ENCODE assay signal across 1 cellular context in genomic region chr20:46126440-46127056, GRCh38.
TF ChIP-seq lines count a peak whose summit lies in the region.

No MANE protein-coding gene starts in this region.

TF ChIP-seq in HepG2, 621 proteins besides CTCF, POLR2A, EP300 and RAD21 (continued from another document):
- TF ChIP-seq, protein P1, sequence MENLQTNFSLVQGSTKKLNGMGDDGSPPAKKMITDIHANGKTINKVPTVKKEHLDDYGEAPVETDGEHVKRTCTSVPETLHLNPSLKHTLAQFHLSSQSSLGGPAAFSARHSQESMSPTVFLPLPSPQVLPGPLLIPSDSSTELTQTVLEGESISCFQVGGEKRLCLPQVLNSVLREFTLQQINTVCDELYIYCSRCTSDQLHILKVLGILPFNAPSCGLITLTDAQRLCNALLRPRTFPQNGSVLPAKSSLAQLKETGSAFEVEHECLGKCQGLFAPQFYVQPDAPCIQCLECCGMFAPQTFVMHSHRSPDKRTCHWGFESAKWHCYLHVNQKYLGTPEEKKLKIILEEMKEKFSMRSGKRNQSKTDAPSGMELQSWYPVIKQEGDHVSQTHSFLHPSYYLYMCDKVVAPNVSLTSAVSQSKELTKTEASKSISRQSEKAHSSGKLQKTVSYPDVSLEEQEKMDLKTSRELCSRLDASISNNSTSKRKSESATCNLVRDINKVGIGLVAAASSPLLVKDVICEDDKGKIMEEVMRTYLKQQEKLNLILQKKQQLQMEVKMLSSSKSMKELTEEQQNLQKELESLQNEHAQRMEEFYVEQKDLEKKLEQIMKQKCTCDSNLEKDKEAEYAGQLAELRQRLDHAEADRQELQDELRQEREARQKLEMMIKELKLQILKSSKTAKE (CRISPR knock-in tag; IDR thresholded peaks at IDR 0.05; ENCODE audit: borderline replicate concordance), result peak; percentile 53; the same call in 1 of the 2 replicates
- peak; percentile 51; the same call in 1 of the 2 replicates for TF ChIP-seq FOXP1 (IDR thresholded peaks at IDR 0.05)
- peak; percentile 88 for TF ChIP-seq FOXP1 (CRISPR knock-in tag; IDR thresholded peaks at IDR 0.05)
- TF ChIP-seq FOXO1 (CRISPR knock-in tag; IDR thresholded peaks at IDR 0.05), result peak; percentile 55; the same call in 1 of the 2 replicates
- TF ChIP-seq ATF7 (IDR thresholded peaks at IDR 0.05), result no peak
- TF ChIP-seq ATF7 (CRISPR knock-in tag; IDR thresholded peaks at IDR 0.05), result no peak
- TF ChIP-seq THAP11 (CRISPR knock-in tag; IDR thresholded peaks at IDR 0.05), result 0 out of 2 replicates have a peak, but pooled peaks have one; percentile 19
- TF ChIP-seq SIX1 (CRISPR knock-in tag; IDR thresholded peaks at IDR 0.05; ENCODE audit: borderline replicate concordance), result peak; percentile 75; the same call in 1 of the 2 replicates
- TF ChIP-seq FOXK1 (CRISPR knock-in tag; IDR thresholded peaks at IDR 0.05; ENCODE audit: borderline replicate concordance, low read depth), result peak; percentile 14; the same call in 1 of the 2 replicates
- peak; percentile 56 for TF ChIP-seq ZNF12 (CRISPR knock-in tag; IDR thresholded peaks at IDR 0.05)
- no peak for TF ChIP-seq PRPF4 (IDR thresholded peaks at IDR 0.05; ENCODE audit: low read depth, low read length, poor library complexity, severe bottlenecking)
- 0 out of 2 replicates have a peak, but pooled peaks have one; percentile 57 for TF ChIP-seq SOX13 (IDR thresholded peaks at IDR 0.05)
- TF ChIP-seq SOX13 (CRISPR knock-in tag; conservative IDR thresholded peaks at IDR 0.05 in 1 of 2, IDR thresholded peaks at IDR 0.05 in 1 of 2), result peak in 1 of 2 experiments; percentile 81; a peak in 2 of 4 replicates
- TF ChIP-seq RCOR2 (CRISPR knock-in tag; IDR thresholded peaks at IDR 0.05), result peak; percentile 78; the same call in 1 of the 2 replicates
